ENCODE assay signal across 10 cellular contexts in genomic region chr17:8606415-8606814, GRCh38. TPM values are rescaled to one million over a fixed set of nuclear protein-coding genes. Genes with fewer than 3 reads are reported as not detected.
A peak's percentile ranks its signal among the peaks of the same experiment; 100 is the strongest.
DNase-seq lines count a peak whose midpoint lies in the region; ATAC-seq and TF ChIP-seq lines count a peak whose summit lies in the region.
"Had no signal": no experiment of that assay in that cellular context is flagged by ENCODE, and none has a peak within 500 bp of the region (broad histone marks: within the 10 kb centered on the region; RNA-seq: fewer than 3 reads in every experiment).

No MANE protein-coding gene starts in this region.

- in situ Hi-C loops in astrocyte of the spinal cord (cut with HindIII; ENCODE audit: low sequenced_read_pairs) = no loop called here

- peak; percentile 71 to 82 (median 76) for ATAC-seq in right lobe of liver
- ATAC-seq in upper lobe of right lung = no peak

- no TSS peak for BruUV-seq in MCF 10A (replicated peaks; lab: Mats Ljungman, UMichigan)

- no peak overlapping the region for H3K27ac Mint-ChIP-seq in MCF 10A (ENCODE audit: low read depth, unreplicated experiment)
- H3K27ac Mint-ChIP-seq: naive B cell had no signal

- H3K27me3 ChIP-seq in breast epithelium (no peaks in the 10 kb centered on the region), right lobe of liver (no peaks in the 10 kb centered on the region), thyroid gland (no peaks in the 10 kb centered on the region), upper lobe of right lung (peaks cover 5% of the 10 kb centered on the region)

- H3K36me3 ChIP-seq in breast epithelium = no peaks in the 10 kb centered on the region
- no peaks in the 10 kb centered on the region for H3K36me3 ChIP-seq in right lobe of liver
- H3K36me3 ChIP-seq in thyroid gland = no peaks in the 10 kb centered on the region
- H3K36me3 ChIP-seq in upper lobe of right lung = no peaks in the 10 kb centered on the region

- WGBS in right lobe of liver (ENCODE audit: insufficient coverage, low coverage, low lambda C conversion rate, missing lambda C conversion rate) = 37% methylated on average over 3 of the region's 3 CpGs
- 7 to 10% methylated on average over 3 of the region's 3 CpGs for WGBS in thyroid gland, 2 donors
- 43 to 54% methylated on average over 3 of the region's 3 CpGs for WGBS in lower leg skin, 2 donors

- POLR2A ChIA-PET in MCF 10A (lab: Yijun Ruan, JAX) = interaction anchor here (1.0 to 2.2 kb wide), 3 partner anchors 16 to 25 kb away, joined by 4 to 6 read pairs (median 4); partner anchors contain the start of gene MYH10

- H3K4me3 Mint-ChIP-seq in MCF 10A (ENCODE audit: unreplicated experiment) = no peak overlapping the region
- H3K4me3 Mint-ChIP-seq: naive B cell had no signal

- no peak for TF ChIP-seq CTCF in breast epithelium (IDR thresholded peaks at IDR 0.05)
- no peak for TF ChIP-seq CTCF in MCF 10A (IDR thresholded peaks at IDR 0.05; ENCODE audit: unreplicated experiment)
- TF ChIP-seq CTCF in astrocyte of the spinal cord (IDR thresholded peaks at IDR 0.05; ENCODE audit: low read depth, low read length) = no peak
- no peak for TF ChIP-seq CTCF in right lobe of liver (IDR thresholded peaks at IDR 0.05)
- no peak for TF ChIP-seq CTCF in thyroid gland (IDR thresholded peaks at IDR 0.05)
- TF ChIP-seq CTCF in upper lobe of right lung (IDR thresholded peaks at IDR 0.05) = no peak
- no peak for TF ChIP-seq CTCF in lower leg skin (IDR thresholded peaks at IDR 0.05)

- H3K36me3 Mint-ChIP-seq in MCF 10A (ENCODE audit: insufficient read depth, unreplicated experiment) = peaks cover 11% of the 10 kb centered on the region

- peaks cover 13% of the 10 kb centered on the region for H3K4me1 Mint-ChIP-seq in MCF 10A (ENCODE audit: insufficient read depth, unreplicated experiment)
- H3K4me1 Mint-ChIP-seq: naive B cell had no signal

- intact Hi-C loops in breast epithelium (cut with DNase I; ENCODE audit: low total_unique reads) = no loop called here
- intact Hi-C loops in MCF 10A (cut with micrococcal nuclease) = no loop called here
- intact Hi-C loops in right lobe of liver (cut with DNase I) = no loop called here
- intact Hi-C loops in thyroid gland (cut with DNase I) = no loop called here
- intact Hi-C loops in upper lobe of right lung (cut with DNase I) = no loop called here
- intact Hi-C loops in lower leg skin (cut with DNase I; ENCODE audit: low total_unique reads) = no loop called here

- no peaks in the 10 kb centered on the region for H3K9me3 ChIP-seq in breast epithelium
- H3K9me3 ChIP-seq in right lobe of liver = no peaks in the 10 kb centered on the region
- H3K9me3 ChIP-seq in thyroid gland = no peaks in the 10 kb centered on the region
- no peaks in the 10 kb centered on the region for H3K9me3 ChIP-seq in upper lobe of right lung

- H3K27me3 Mint-ChIP-seq in MCF 10A (ENCODE audit: insufficient read depth, unreplicated experiment) = no peaks in the 10 kb centered on the region

- DNase-seq in breast epithelium (ENCODE audit: low spot score in 2 of 2) (no peak), MCF 10A (ENCODE audit: unreplicated experiment) (no peak), astrocyte of the spinal cord (ENCODE audit: low read depth, low spot score) (peak; percentile 20), right lobe of liver (no peak), thyroid gland (peak; percentile 55 to 65), upper lobe of right lung (no peak), lower leg skin (ENCODE audit: low spot score in 2 of 2) (no peak), dedifferentiated amniotic fluid mesenchymal stem cell (ENCODE audit: extremely low spot score) (no peak)
- DNase-seq: activated CD4-positive, alpha-beta T cell treated with anti-CD3 and anti-CD28 coated beads for 1 hour; naive B cell had no signal

- peak overlapping the region; percentile 2 to 46 for H3K27ac ChIP-seq in breast epithelium
- peak overlapping the region in 1 of 3 donors; percentile 34 for H3K27ac ChIP-seq in right lobe of liver
- peak overlapping the region; percentile 33 to 78 (median 48) for H3K27ac ChIP-seq in thyroid gland
- no peak overlapping the region for H3K27ac ChIP-seq in upper lobe of right lung

- H3K4me3 ChIP-seq in breast epithelium (no peak overlapping the region), astrocyte of the spinal cord (ENCODE audit: low read depth, low read length) (no peak overlapping the region), right lobe of liver (no peak overlapping the region), thyroid gland (replicated peaks in 1 of 3) (no peak overlapping the region), upper lobe of right lung (no peak overlapping the region), lower leg skin (ENCODE audit: low read depth, poor library complexity, severe bottlenecking) (no peak overlapping the region)

- CTCF ChIA-PET in MCF 10A (lab: Yijun Ruan, JAX) = interaction anchor here (1.1 kb wide), 1 partner anchor 140 kb away, joined by 3 read pairs; no protein-coding TSS in a partner anchor

- no peaks in the 10 kb centered on the region for H3K9me3 Mint-ChIP-seq in MCF 10A (ENCODE audit: unreplicated experiment)

- TF ChIP-seq POLR2A in breast epithelium (IDR thresholded peaks at IDR 0.05) (no peak), right lobe of liver (IDR thresholded peaks at IDR 0.05) (no peak), thyroid gland (IDR thresholded peaks at IDR 0.05) (no peak), lower leg skin (IDR thresholded peaks at IDR 0.05) (no peak)

- H3K4me1 ChIP-seq in breast epithelium = peaks cover 0 to 8% of the 10 kb centered on the region in 2 donors
- H3K4me1 ChIP-seq in right lobe of liver = peaks cover 0 to 19% (median 7%) of the 10 kb centered on the region in 4 donors
- H3K4me1 ChIP-seq in thyroid gland = peaks cover 12 to 24% of the 10 kb centered on the region in 2 donors
- H3K4me1 ChIP-seq in upper lobe of right lung = peaks cover 17% of the 10 kb centered on the region

RNA-seq across cellular contexts. Expression of gene MYH10, which starts 24.1 kb away (rescaled TPM):
- total RNA-seq in breast epithelium = 10 to 100 TPM; 46.2 to 54.7 (median 46.7) TPM
- 43.0 and 43.4 TPM in 2 replicates for total RNA-seq in MCF 10A (2022)
- 10 to 100 TPM; 19.8 to 32.9 (median 24.3) TPM for total RNA-seq in right lobe of liver
- 10 to 100 TPM; 40.8 to 72.2 (median 44.2) TPM for total RNA-seq in thyroid gland
- total RNA-seq in upper lobe of right lung = 205 TPM
- total RNA-seq in lower leg skin = 10 to 100 TPM in 2 of 4 donors, 1 to 10 TPM in 2; 6.7 to 17.2 (median 11.4) TPM

Comparison
In these comparisons a context has a peak if more than half of its experiments do, and no peak if none do; other contexts are left out.
1. DNase-seq: peak in astrocyte of the spinal cord (single experiment) and thyroid gland (2 of 2); none in breast epithelium (0 of 2), MCF 10A (single experiment), right lobe of liver (0 of 3), upper lobe of right lung (single experiment), lower leg skin (0 of 2) and dedifferentiated amniotic fluid mesenchymal stem cell (single experiment).